In genomic region chr1:182614796-182615451, GRCh38 we compare ENCODE assay signal across 8 cellular contexts. TPM values are rescaled to one million over a fixed set of nuclear protein-coding genes. Genes with fewer than 3 reads are reported as not detected.
DNase-seq lines count a peak whose midpoint lies in the region; ATAC-seq and TF ChIP-seq lines count a peak whose summit lies in the region.

No MANE protein-coding gene starts in this region.

- H3F3A ChIP-seq in SU-DHL-6 (ENCODE audit: insufficient read depth): peaks cover 22% of the 10 kb centered on the region

- peaks cover 0 to 42% of the 10 kb centered on the region in 2 donors for H3K4me1 ChIP-seq in right atrium auricular region
- H3K4me1 ChIP-seq in prostate gland (replicated peaks): peaks cover 10% of the 10 kb centered on the region

- no peaks in the 10 kb centered on the region for H3K9me3 ChIP-seq in SU-DHL-6 (ENCODE audit: insufficient read depth, low read length)
- no peaks in the 10 kb centered on the region for H3K9me3 ChIP-seq in right atrium auricular region
- H3K9me3 ChIP-seq in prostate gland: no peaks in the 10 kb centered on the region

- 3% methylated on average over 40 of the region's 56 CpGs for WGBS in prostate gland

- H3K27ac ChIP-seq in SU-DHL-6 (ENCODE audit: low read depth, low read length) (peak overlapping the region; percentile 61), right atrium auricular region (peak overlapping the region; percentile 94 to 98), prostate gland (peak overlapping the region; percentile 81 to 82)

- H2AFZ ChIP-seq in SU-DHL-6 (ENCODE audit: low read depth, low read length, severe bottlenecking): peak overlapping the region; percentile 89

- no peaks in the 10 kb centered on the region for H4K20me1 ChIP-seq in SU-DHL-6 (ENCODE audit: low read depth, low read length)

- TF ChIP-seq CTCF in SU-DHL-6 (IDR thresholded peaks at IDR 0.05; ENCODE audit: insufficient read depth, low read length, poor library complexity, severe bottlenecking) (no peak), right atrium auricular region (IDR thresholded peaks at IDR 0.05) (no peak), prostate gland (IDR thresholded peaks at IDR 0.05) (no peak)

- H3K4me3 ChIP-seq in SU-DHL-6 (ENCODE audit: insufficient read depth, low read length, poor library complexity, severe bottlenecking): peak overlapping the region; percentile 45
- peak overlapping the region; percentile 28 to 54 for H3K4me3 ChIP-seq in right atrium auricular region
- peak overlapping the region; percentile 28 to 30 for H3K4me3 ChIP-seq in prostate gland

- in situ Hi-C loops in KBM-7 (cut with MboI; ENCODE audit: low pct_unique_long_range_greater_than_20kb, low sequenced_read_pairs): no loop called here

- no peaks in the 10 kb centered on the region for H3K9me2 ChIP-seq in SU-DHL-6 (replicated peaks; ENCODE audit: insufficient read depth, low read length)

- peak; percentile 24 for ATAC-seq in GM21423 (IDR thresholded peaks at IDR 0.05; ENCODE audit: unreplicated experiment)
- no peak for ATAC-seq in GM18517 (IDR thresholded peaks at IDR 0.05; ENCODE audit: unreplicated experiment)

- H3K36me3 ChIP-seq in SU-DHL-6 (ENCODE audit: low read length): no peaks in the 10 kb centered on the region
- no peaks in the 10 kb centered on the region for H3K36me3 ChIP-seq in right atrium auricular region
- H3K36me3 ChIP-seq in prostate gland: no peaks in the 10 kb centered on the region

- DNase-seq in D341Med (ENCODE audit: low spot score) (peak; percentile 55), KBM-7 (peak; percentile 85), anterior cingulate cortex (lab: John Stamatoyannopoulos, UW) (peak in 54 of 58 donors; percentile 26 to 87 (median 63)), right atrium auricular region (ENCODE audit: low spot score) (peak; percentile 91), prostate gland (ENCODE audit: low spot score) (peak; percentile 52)

- TF ChIP-seq POLR2A in prostate gland (IDR thresholded peaks at IDR 0.05): peak; percentile 44

- H3K79me2 ChIP-seq in SU-DHL-6 (ENCODE audit: insufficient read depth, low read length): no peaks in the 10 kb centered on the region

- intact Hi-C loops in prostate gland (cut with DNase I): no loop called here

- H3K27me3 ChIP-seq in SU-DHL-6 (ENCODE audit: low read length): no peaks in the 10 kb centered on the region
- no peaks in the 10 kb centered on the region for H3K27me3 ChIP-seq in right atrium auricular region
- no peaks in the 10 kb centered on the region for H3K27me3 ChIP-seq in prostate gland (replicated peaks; ENCODE audit: insufficient read depth)

- peak overlapping the region; percentile 61 for H3K4me2 ChIP-seq in SU-DHL-6 (ENCODE audit: low read depth, low read length, poor library complexity, severe bottlenecking)

- peak overlapping the region; percentile 59 for H3K9ac ChIP-seq in SU-DHL-6 (ENCODE audit: low read length)

RNA-seq across cellular contexts. Expression of gene RGS16, which starts 10.7 kb away (rescaled TPM):
- total RNA-seq in right atrium auricular region: 1 to 10 TPM; 1.4 to 2.2 TPM
- 1 to 10 TPM; 1.5 to 1.9 TPM for total RNA-seq in prostate gland

RNA-seq across cellular contexts. Expression of gene RNASEL, which starts 25.9 kb away (rescaled TPM):
- total RNA-seq in right atrium auricular region (1 to 10 TPM; 2.0 to 4.5 TPM), prostate gland (10 to 100 TPM in 1 of 2 donors, 1 to 10 TPM in 1; 7.6 to 10.7 TPM)
